Comparison of ENCODE assay signal across 8 cellular contexts in genomic region chr11:72752088-72752914, GRCh38. TPM values are rescaled to one million over a fixed set of nuclear protein-coding genes. Genes with fewer than 3 reads are reported as not detected.
DNase-seq lines count a peak whose midpoint lies in the region; ATAC-seq and TF ChIP-seq lines count a peak whose summit lies in the region.

TSS of gene ARAP1 (minus strand) at chr11:72752408. CDS start at chr11:72727128, 25,280 bp downstream.

- H3K4me3 ChIP-seq in dorsolateral prefrontal cortex, result peak within 1 kb of the TSS; percentile 59 to 95 (median 73)
- peak within 1 kb of the TSS; percentile 57 to 62 (median 62) for H3K4me3 ChIP-seq in right lobe of liver

- H3K9me3 ChIP-seq in right lobe of liver, result no peaks in the 10 kb centered on the region

- TF ChIP-seq POLR2A in right lobe of liver (IDR thresholded peaks at IDR 0.05), result peak; percentile 30

- peak within 1 kb of the TSS in 57 of 59 donors; percentile 34 to 93 (median 86) for H3K27ac ChIP-seq in dorsolateral prefrontal cortex
- peak within 1 kb of the TSS; percentile 36 to 53 (median 44) for H3K27ac ChIP-seq in right lobe of liver

- ATAC-seq in GM18502 (IDR thresholded peaks at IDR 0.05; ENCODE audit: poor library complexity, unreplicated experiment) (peak; percentile 77), HG02981 (IDR thresholded peaks at IDR 0.05; ENCODE audit: unreplicated experiment) (peak; percentile 67), right lobe of liver (peak; percentile 81 to 86 (median 84))

- peaks cover 0 to 29% (median 14%) of the 10 kb centered on the region in 4 donors for H3K36me3 ChIP-seq in right lobe of liver

- intact Hi-C loops in dorsolateral prefrontal cortex (cut with DNase I) (loop anchor here in 1 of 2 donors (2.0 kb wide), 2 partner anchors 26 to 40 kb away; no protein-coding TSS in a partner anchor), right lobe of liver (cut with DNase I) (no loop called here)

- WGBS in right lobe of liver (ENCODE audit: insufficient coverage, low coverage, low lambda C conversion rate, missing lambda C conversion rate), result 2% methylated on average over 7 of the region's 51 CpGs

- DNase-seq in NCI-H526 treated with DMSO at 0.1 percent for 48 hours (lab: John Stamatoyannopoulos, UW) (peak; percentile 67), dorsolateral prefrontal cortex (peak in 7 of 10 donors; percentile 39 to 76 (median 64)), right lobe of liver (peak; percentile 77 to 81 (median 79)), NCI-H2171 treated with DMSO at 0.1 percent for 48 hours (lab: John Stamatoyannopoulos, UW) (no peak)
- peak; percentile 63 to 65 for DNase-seq in activated CD4-positive, alpha-beta T cell treated with anti-CD3 and anti-CD28 coated beads, Interleukin-2, amount 50 U/mL, for 4 hours
- DNase-seq in stimulated activated CD4-positive, alpha-beta T cell treated with anti-CD3 and anti-CD28 coated beads, Interleukin-4, amount 100 ng/mL, for 4 hours, result peak; percentile 72 to 76

- H3K27me3 ChIP-seq in dorsolateral prefrontal cortex (no peaks in the 10 kb centered on the region), right lobe of liver (no peaks in the 10 kb centered on the region)

- peaks cover 0 to 31% (median 6%) of the 10 kb centered on the region in 4 donors for H3K4me1 ChIP-seq in right lobe of liver

- TF ChIP-seq CTCF in dorsolateral prefrontal cortex (IDR thresholded peaks at IDR 0.05 in 54 of 56, conservative IDR thresholded peaks at IDR 0.05 in 2 of 56; ENCODE audit: low read depth in 1 of 56, partially characterized antibody in 56 of 56) (peak in 14 of 56 donors; percentile 6 to 37 (median 20)), right lobe of liver (IDR thresholded peaks at IDR 0.05) (no peak)

RNA-seq across cellular contexts. Expression of gene ARAP1, which starts in this region (rescaled TPM):
- total RNA-seq in dorsolateral prefrontal cortex (100 to 1,000 TPM in 8 of 120 experiments, 10 to 100 TPM in 112; 42.2 to 126 (median 68.6) TPM), right lobe of liver (10 to 100 TPM; 32.9 to 76.7 (median 41.2) TPM)
